18 cellular contexts compared by ENCODE assay signal in genomic region chr18:26301681-26302080, GRCh38.
A peak's percentile ranks its signal among the peaks of the same experiment; 100 is the strongest.
DNase-seq lines count a peak whose midpoint lies in the region; ATAC-seq, FAIRE-seq and TF ChIP-seq lines count a peak whose summit lies in the region.
"Had no signal": no experiment of that assay in that cellular context is flagged by ENCODE, and none has a peak within 500 bp of the region (broad histone marks: within the 10 kb centered on the region; RNA-seq: fewer than 3 reads in every experiment).

No MANE protein-coding gene starts in this region.

- no peak for TF ChIP-seq POLR2A in sigmoid colon (IDR thresholded peaks at IDR 0.05)

- peaks cover 2% of the 10 kb centered on the region for H3K9me3 Mint-ChIP-seq in CD8-positive, alpha-beta T cell
- H3K9me3 Mint-ChIP-seq: IgD-negative memory B cell had no signal

- no peaks in the 10 kb centered on the region for H3K9me3 ChIP-seq in right atrium auricular region
- no peaks in the 10 kb centered on the region for H3K9me3 ChIP-seq in kidney (ENCODE audit: control insufficient read depth in 1 of 2, low read length in 2 of 2)
- H3K9me3 ChIP-seq in CD8-positive, alpha-beta T cell (ENCODE audit: low read length), result no peaks in the 10 kb centered on the region
- H3K9me3 ChIP-seq in sigmoid colon, result no peaks in the 10 kb centered on the region
- H3K9me3 ChIP-seq: spleen had no signal

- POLR2A ChIA-PET in CD8-positive, alpha-beta T cell (lab: Charles Lee), result no interaction called here

- H3K27ac Mint-ChIP-seq in CD8-positive, alpha-beta T cell, result no peak overlapping the region
- H3K27ac Mint-ChIP-seq: nephron progenitor cell had no signal

- H3K36me3 Mint-ChIP-seq in CD8-positive, alpha-beta T cell, result peaks cover 20% of the 10 kb centered on the region

- H3K4me1 Mint-ChIP-seq in CD8-positive, alpha-beta T cell (ENCODE audit: low read depth), result peaks cover 1% of the 10 kb centered on the region
- H3K4me1 Mint-ChIP-seq: nephron progenitor cell had no signal

- in situ Hi-C loops in brain microvascular endothelial cell (cut with HindIII; ENCODE audit: low pct_ligation_motif_present, low sequenced_read_pairs), result no loop called here

- H3K4me3 ChIP-seq in right atrium auricular region (no peak overlapping the region), brain microvascular endothelial cell (ENCODE audit: low read depth, low read length) (no peak overlapping the region), kidney (ENCODE audit: low read length in 2 of 2) (no peak overlapping the region), sigmoid colon (no peak overlapping the region)
- no peak overlapping the region for H3K4me3 ChIP-seq in CD8-positive, alpha-beta T cell (ENCODE audit: low read depth, low read length)
- H3K4me3 ChIP-seq: spleen had no signal

- peak; percentile 21 for FAIRE-seq in kidney (lab: Jason Lieb, UNC)
- FAIRE-seq: D721Med had no signal

- no peak overlapping the region for H3K4me3 Mint-ChIP-seq in CD8-positive, alpha-beta T cell
- H3K4me3 Mint-ChIP-seq: IgD-negative memory B cell, nephron progenitor cell had no signal

- H3K27me3 ChIP-seq in right atrium auricular region (no peaks in the 10 kb centered on the region), brain microvascular endothelial cell (replicated peaks) (no peaks in the 10 kb centered on the region), sigmoid colon (no peaks in the 10 kb centered on the region)
- H3K27me3 ChIP-seq in CD8-positive, alpha-beta T cell (ENCODE audit: insufficient read depth, low read length), result no peaks in the 10 kb centered on the region
- H3K27me3 ChIP-seq: spleen had no signal

- DNase-seq in left ventricle myocardium superior, result no peak
- no peak for DNase-seq in right atrium auricular region (ENCODE audit: low spot score)
- peak; percentile 39 for DNase-seq in brain microvascular endothelial cell
- no peak for DNase-seq in kidney
- no peak for DNase-seq in CD8-positive, alpha-beta T cell
- DNase-seq in sigmoid colon, result no peak
- no peak for DNase-seq in DMS 273 treated with DMSO at 0.1 percent for 48 hours (lab: John Stamatoyannopoulos, UW)
- DNase-seq: activated T-cell treated with anti-CD3 and anti-CD28 coated beads, Interleukin-2, amount 50 U/mL, for 48 hours; amniotic stem cell; effector CD4-positive, alpha-beta T cell; NCI-H2029; nephron progenitor cell; NK-92 treated with Interleukin-12 subunit alpha and Interleukin-12 subunit beta, amount 100 ng/mL, for 24 hours; spleen had no signal

- intact Hi-C loops in left ventricle myocardium superior (cut with micrococcal nuclease) (no loop called here), kidney (cut with DNase I) (no loop called here), sigmoid colon (cut with DNase I) (loop anchor here (10.0 kb wide), 1 partner anchor 343 kb away; no protein-coding TSS in a partner anchor)
- intact Hi-C loops in CD8-positive, alpha-beta T cell (cut with DNase I, micrococcal nuclease), result no loop called here

- no peak for TF ChIP-seq EP300 in sigmoid colon (IDR thresholded peaks at IDR 0.05)

- no peaks in the 10 kb centered on the region for H3K27me3 Mint-ChIP-seq in CD8-positive, alpha-beta T cell (ENCODE audit: low read depth)
- H3K27me3 Mint-ChIP-seq: IgD-negative memory B cell had no signal

- H3K9ac ChIP-seq in kidney (ENCODE audit: low read length in 2 of 2), result no peak overlapping the region

- 77 to 78% methylated on average over 3 of the region's 3 CpGs for WGBS in sigmoid colon, 2 donors

- H3K27ac ChIP-seq in right atrium auricular region (no peak overlapping the region), brain microvascular endothelial cell (no peak overlapping the region), kidney (ENCODE audit: low read depth in 2 of 2, low read length in 2 of 2) (no peak overlapping the region), sigmoid colon (no peak overlapping the region)
- no peak overlapping the region for H3K27ac ChIP-seq in CD8-positive, alpha-beta T cell (ENCODE audit: low read depth, low read length)
- H3K27ac ChIP-seq: spleen had no signal

- TF ChIP-seq CTCF in right atrium auricular region (IDR thresholded peaks at IDR 0.05) (no peak), brain microvascular endothelial cell (IDR thresholded peaks at IDR 0.05; ENCODE audit: low read depth, low read length, missing control alignments) (no peak), kidney (IDR thresholded peaks at IDR 0.05; ENCODE audit: borderline replicate concordance, extremely low read depth, insufficient read depth) (no peak), sigmoid colon (IDR thresholded peaks at IDR 0.05) (no peak)
- no peak for TF ChIP-seq CTCF in CD8-positive, alpha-beta T cell (IDR thresholded peaks at IDR 0.05)

- H3K4me1 ChIP-seq in right atrium auricular region, result no peaks in the 10 kb centered on the region
- H3K4me1 ChIP-seq in kidney (ENCODE audit: control insufficient read depth in 1 of 2, insufficient read depth in 1 of 2, low read depth in 1 of 2, low read length in 2 of 2), result no peaks in the 10 kb centered on the region
- no peaks in the 10 kb centered on the region for H3K4me1 ChIP-seq in CD8-positive, alpha-beta T cell (ENCODE audit: insufficient read depth, low read length)
- no peaks in the 10 kb centered on the region for H3K4me1 ChIP-seq in sigmoid colon
- H3K4me1 ChIP-seq: spleen had no signal

- CTCF ChIA-PET in CD8-positive, alpha-beta T cell (lab: Charles Lee), result no interaction called here

- peak; percentile 21 for ATAC-seq in left ventricle myocardium superior
- ATAC-seq in CD8-positive, alpha-beta T cell, result no peak
- no peak for ATAC-seq in HG03469 (IDR thresholded peaks at IDR 0.05; ENCODE audit: unreplicated experiment)
- ATAC-seq: left lobe of liver had no signal

- H3K36me3 ChIP-seq in right atrium auricular region (no peaks in the 10 kb centered on the region), brain microvascular endothelial cell (replicated peaks) (no peaks in the 10 kb centered on the region), kidney (ENCODE audit: control insufficient read depth in 1 of 2, insufficient read depth in 2 of 2, low read length in 2 of 2) (no peaks in the 10 kb centered on the region), sigmoid colon (no peaks in the 10 kb centered on the region)
- H3K36me3 ChIP-seq in CD8-positive, alpha-beta T cell (ENCODE audit: insufficient read depth, low read length), result no peaks in the 10 kb centered on the region
